ENCODE assay signal across 1 cellular context in the genomic region with DNA sequence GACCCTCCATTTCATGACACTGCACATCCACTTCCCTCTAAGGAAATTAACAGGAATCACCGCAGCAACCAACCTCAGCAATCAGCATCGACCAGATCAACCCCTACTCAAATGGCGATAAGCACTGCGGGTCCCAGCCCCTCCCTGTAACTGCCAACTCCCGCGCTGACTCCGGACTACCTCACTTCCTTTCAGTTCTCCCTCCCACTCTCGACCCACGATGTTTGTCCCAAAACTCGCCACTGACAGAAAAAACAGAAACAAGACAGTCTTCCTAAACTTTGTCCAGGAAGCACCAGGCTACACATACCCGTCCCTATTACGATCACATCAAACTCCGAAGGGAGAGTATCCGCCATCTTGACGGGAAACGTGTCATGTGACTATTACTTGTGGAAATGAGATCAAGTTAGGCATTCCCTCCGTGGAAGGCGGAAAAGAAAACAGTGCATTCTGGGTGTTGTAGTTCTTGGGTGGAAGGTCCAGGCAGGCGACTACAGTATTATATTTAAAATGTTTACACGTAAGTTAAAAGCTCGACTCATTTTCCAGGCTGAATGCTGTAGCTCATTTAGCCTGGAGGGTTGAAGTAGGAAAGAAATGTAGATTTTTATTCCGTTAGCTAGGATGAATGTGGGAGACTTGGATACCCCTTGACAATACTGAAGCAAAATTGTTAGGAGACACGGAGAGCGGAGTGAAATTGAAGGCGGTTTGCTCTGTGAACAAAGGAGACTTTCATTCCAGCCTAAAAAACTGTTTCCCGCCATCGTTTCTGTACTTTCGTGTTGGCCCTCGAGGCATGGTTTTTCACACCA.
A peak's percentile ranks its signal among the peaks of the same experiment; 100 is the strongest.
TF ChIP-seq lines count a peak whose summit lies in the region.

TSS of gene CHM (minus strand) at position 385 of the 818 bp plus-strand sequence. CDS start at position 359, 26 bp downstream.

TF ChIP-seq in K562, 482 proteins besides CTCF, POLR2A, EP300 and RAD21 (continued from another document and continues in another):
- TF ChIP-seq CHAMP1 (IDR thresholded peaks at IDR 0.05) (peak; percentile 50; the same call in 1 of the 2 replicates), SMARCA4 (IDR thresholded peaks at IDR 0.05) (peak; percentile 46), GTF2B (IDR thresholded peaks at IDR 0.05; ENCODE audit: extremely low read depth, insufficient read length) (no peak), RBM14 (IDR thresholded peaks at IDR 0.05; ENCODE audit: borderline replicate concordance, insufficient read depth, low read depth, low read length) (no peak), SAFB (IDR thresholded peaks at IDR 0.05; ENCODE audit: borderline replicate concordance, low read depth, low read length) (no peak), CBFA2T2 (conservative IDR thresholded peaks at IDR 0.05) (peak; percentile 67; the same call in 1 of the 2 replicates), ZBTB11 (CRISPR knock-in tag; IDR thresholded peaks at IDR 0.05) (peak in 1 of 3 experiments; percentile 25; a peak in 1 of 6 replicates), ELF4 (CRISPR knock-in tag; IDR thresholded peaks at IDR 0.05) (0 out of 2 replicates have a peak, but pooled peaks have one; percentile 70), ZNF449 (CRISPR knock-in tag; IDR thresholded peaks at IDR 0.05) (no peak), BACH1 (tag; IDR thresholded peaks at IDR 0.05) (no peak), ZNF76 (CRISPR knock-in tag; IDR thresholded peaks at IDR 0.05; ENCODE audit: borderline replicate concordance) (no peak), JUND (IDR thresholded peaks at IDR 0.05; ENCODE audit: borderline replicate concordance, low read depth, low read length) (no peak), JUND (tag; IDR thresholded peaks at IDR 0.05; ENCODE audit: borderline replicate concordance, low read depth, low read length) (peak; percentile 58; the same call in 2 of the 3 replicates), PURB (CRISPR knock-in tag; IDR thresholded peaks at IDR 0.05; ENCODE audit: low read depth) (no peak), GABPB1 (CRISPR knock-in tag; IDR thresholded peaks at IDR 0.05) (peak; percentile 72; the same call in 1 of the 2 replicates), ZEB2 (IDR thresholded peaks at IDR 0.05) (0 out of 2 replicates have a peak, but pooled peaks have one; percentile 11), ELF1 (tag; IDR thresholded peaks at IDR 0.05) (peak; percentile 79), HNRNPH1 (optimal IDR thresholded peaks at IDR 0.05; ENCODE audit: low read depth, low read length) (no peak), POLR2B (IDR thresholded peaks at IDR 0.05; ENCODE audit: low read depth, partially characterized antibody) (peak; percentile 52), CTCFL (IDR thresholded peaks at IDR 0.05; ENCODE audit: borderline replicate concordance, insufficient read depth, low read depth, low read length, poor library complexity, severe bottlenecking) (no peak), XRCC5 (IDR thresholded peaks at IDR 0.05; ENCODE audit: low read depth, low read length) (0 out of 2 replicates have a peak, but pooled peaks have one; percentile 26), ZBTB12 (CRISPR knock-in tag; IDR thresholded peaks at IDR 0.05) (no peak), STAT5A (IDR thresholded peaks at IDR 0.05; ENCODE audit: borderline replicate concordance, low read length) (no peak), RAD51 (IDR thresholded peaks at IDR 0.05; ENCODE audit: borderline replicate concordance, low read depth) (peak; percentile 91), AFF1 (IDR thresholded peaks at IDR 0.05; ENCODE audit: low read depth in 1 of 2, partially characterized antibody in 2 of 2) (peak; percentile 24 to 46), NFIC (IDR thresholded peaks at IDR 0.05) (peak; percentile 27; the same call in 1 of the 2 replicates), HEY1 (CRISPR knock-in tag; IDR thresholded peaks at IDR 0.05; ENCODE audit: borderline replicate concordance) (no peak)
- TF ChIP-seq, protein P1, sequence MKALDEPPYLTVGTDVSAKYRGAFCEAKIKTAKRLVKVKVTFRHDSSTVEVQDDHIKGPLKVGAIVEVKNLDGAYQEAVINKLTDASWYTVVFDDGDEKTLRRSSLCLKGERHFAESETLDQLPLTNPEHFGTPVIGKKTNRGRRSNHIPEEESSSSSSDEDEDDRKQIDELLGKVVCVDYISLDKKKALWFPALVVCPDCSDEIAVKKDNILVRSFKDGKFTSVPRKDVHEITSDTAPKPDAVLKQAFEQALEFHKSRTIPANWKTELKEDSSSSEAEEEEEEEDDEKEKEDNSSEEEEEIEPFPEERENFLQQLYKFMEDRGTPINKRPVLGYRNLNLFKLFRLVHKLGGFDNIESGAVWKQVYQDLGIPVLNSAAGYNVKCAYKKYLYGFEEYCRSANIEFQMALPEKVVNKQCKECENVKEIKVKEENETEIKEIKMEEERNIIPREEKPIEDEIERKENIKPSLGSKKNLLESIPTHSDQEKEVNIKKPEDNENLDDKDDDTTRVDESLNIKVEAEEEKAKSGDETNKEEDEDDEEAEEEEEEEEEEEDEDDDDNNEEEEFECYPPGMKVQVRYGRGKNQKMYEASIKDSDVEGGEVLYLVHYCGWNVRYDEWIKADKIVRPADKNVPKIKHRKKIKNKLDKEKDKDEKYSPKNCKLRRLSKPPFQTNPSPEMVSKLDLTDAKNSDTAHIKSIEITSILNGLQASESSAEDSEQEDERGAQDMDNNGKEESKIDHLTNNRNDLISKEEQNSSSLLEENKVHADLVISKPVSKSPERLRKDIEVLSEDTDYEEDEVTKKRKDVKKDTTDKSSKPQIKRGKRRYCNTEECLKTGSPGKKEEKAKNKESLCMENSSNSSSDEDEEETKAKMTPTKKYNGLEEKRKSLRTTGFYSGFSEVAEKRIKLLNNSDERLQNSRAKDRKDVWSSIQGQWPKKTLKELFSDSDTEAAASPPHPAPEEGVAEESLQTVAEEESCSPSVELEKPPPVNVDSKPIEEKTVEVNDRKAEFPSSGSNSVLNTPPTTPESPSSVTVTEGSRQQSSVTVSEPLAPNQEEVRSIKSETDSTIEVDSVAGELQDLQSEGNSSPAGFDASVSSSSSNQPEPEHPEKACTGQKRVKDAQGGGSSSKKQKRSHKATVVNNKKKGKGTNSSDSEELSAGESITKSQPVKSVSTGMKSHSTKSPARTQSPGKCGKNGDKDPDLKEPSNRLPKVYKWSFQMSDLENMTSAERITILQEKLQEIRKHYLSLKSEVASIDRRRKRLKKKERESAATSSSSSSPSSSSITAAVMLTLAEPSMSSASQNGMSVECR (CRISPR knock-in tag; IDR thresholded peaks at IDR 0.05): no peak
